In the genomic region with DNA sequence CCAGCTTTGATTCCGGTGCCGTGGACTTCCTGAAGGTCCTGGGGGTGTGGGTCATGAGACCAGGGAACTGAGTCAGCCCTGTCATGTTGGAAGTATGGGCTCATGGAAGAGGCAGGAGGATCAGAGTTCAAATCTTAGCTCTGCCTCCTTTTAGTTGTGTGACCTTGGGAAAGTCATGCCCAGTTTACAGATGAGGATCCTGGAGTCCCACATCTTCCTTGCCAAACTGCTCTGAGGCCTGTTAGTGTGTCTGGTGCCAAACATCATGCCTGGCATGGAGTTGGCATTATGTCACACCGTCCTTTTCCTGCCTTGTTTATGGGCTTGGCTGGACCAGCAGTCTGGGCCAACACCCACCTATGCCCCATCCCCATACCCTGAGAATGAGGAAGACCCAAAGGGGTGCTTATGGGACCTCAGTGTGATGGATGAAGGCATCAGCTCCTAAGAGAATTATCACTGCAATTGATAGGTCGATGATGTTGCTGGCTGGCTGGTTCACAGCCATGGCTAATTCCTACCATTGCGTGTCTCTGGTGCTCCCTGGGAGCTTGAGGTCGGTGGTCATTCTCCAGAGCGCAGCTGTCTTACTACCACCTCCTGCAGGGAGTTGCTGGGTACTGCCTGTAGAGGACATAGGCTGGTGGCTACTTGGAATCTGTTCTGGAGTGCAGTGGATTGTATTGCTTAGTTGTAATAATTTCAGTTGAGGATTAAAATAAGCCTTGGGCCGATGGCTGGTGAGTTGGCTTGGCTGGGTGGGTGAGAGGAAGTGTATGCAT, we compare ENCODE assay signal across 15 cellular contexts.
A peak's percentile ranks its signal among the peaks of the same experiment; 100 is the strongest.
DNase-seq lines count a peak whose midpoint lies in the region; ATAC-seq, FAIRE-seq and TF ChIP-seq lines count a peak whose summit lies in the region.
"Had no signal": no experiment of that assay in that cellular context is flagged by ENCODE, and none has a peak within 500 bp of the region (broad histone marks: within the 10 kb centered on the region; RNA-seq: fewer than 3 reads in every experiment).

No MANE protein-coding gene starts in this region.

- H4K20me1 ChIP-seq in Karpas-422 (ENCODE audit: insufficient read depth, low read depth, low read length), result no peaks in the 10 kb centered on the region
- H4K20me1 ChIP-seq in K562 (replicated peaks; ENCODE audit: control insufficient read depth, insufficient read depth, low read length), result no peaks in the 10 kb centered on the region

- H3K9me3 Mint-ChIP-seq in activated CD8-positive, alpha-beta memory T cell treated with anti-CD3 and anti-CD28 coated beads, Interleukin-2, amount 10 ng/mL, durations not matched to agents 7 days and 5 days (ENCODE audit: low read depth), result no peaks in the 10 kb centered on the region
- H3K9me3 Mint-ChIP-seq: activated B cell treated with CpG ODN at 0.5 μM for 24 hours; CD8-positive, alpha-beta T cell; natural killer cell treated with Interleukin-12 subunit alpha and Interleukin-12 subunit beta and Interleukin-15 and Interleukin-18, amount 100 ng/mL, for 72 hours had no signal

- H3K9ac ChIP-seq in Karpas-422 (ENCODE audit: low read length) (no peak overlapping the region), K562 (ENCODE audit: insufficient read depth in 1 of 2, low read depth in 2 of 2, low read length in 2 of 2) (peak overlapping the region in 1 of 2 experiments; percentile 47; a peak in 3 of 4 replicates)

- no peak overlapping the region for H3K4me2 ChIP-seq in Karpas-422 (ENCODE audit: low read depth, low read length, poor library complexity, severe bottlenecking)
- peak overlapping the region; percentile 71 for H3K4me2 ChIP-seq in K562 (ENCODE audit: insufficient read depth, low read length)

- H3K79me2 ChIP-seq in Karpas-422 (ENCODE audit: low read length) (no peaks in the 10 kb centered on the region), K562 (ENCODE audit: control insufficient read depth, insufficient read depth, low read length) (peaks cover 7% of the 10 kb centered on the region; the same call in 1 of the 3 replicates)

- H2AFZ ChIP-seq in Karpas-422 (ENCODE audit: low read length) (no peak overlapping the region), K562 (ENCODE audit: low read depth, low read length) (peak overlapping the region; percentile 29; the same call in 1 of the 2 replicates)

- H3K27ac ChIP-seq in Karpas-422 (ENCODE audit: low read length) (no peak overlapping the region), K562 (ENCODE audit: extremely low read depth, low read depth, low read length) (peak overlapping the region; percentile 67)
- H3K27ac ChIP-seq: testis had no signal

- TF ChIP-seq CTCF in K562 (IDR thresholded peaks at IDR 0.05 in 2 of 3, conservative IDR thresholded peaks at IDR 0.05 in 1 of 3; ENCODE audit: insufficient read depth in 2 of 3, low read depth in 1 of 3, low read length in 3 of 3), result peak; percentile 86 to 96 (median 92)

- POLR2A ChIA-PET in K562 (lab: Yijun Ruan, JAX), result interaction anchor here (0.5 to 1.9 kb wide), 8 partner anchors 13 to 776 kb away, joined by 3 to 7 read pairs (median 3); no protein-coding TSS in a partner anchor

- H3K9me3 ChIP-seq in Karpas-422 (ENCODE audit: low read length) (no peaks in the 10 kb centered on the region), K562 (replicated peaks; ENCODE audit: control insufficient read depth, insufficient read depth, low read depth, low read length) (no peaks in the 10 kb centered on the region)
- H3K9me3 ChIP-seq: testis had no signal

- CTCF ChIA-PET in K562 (lab: Yijun Ruan, JAX; ENCODE audit: low intra/inter-chr PET ratio), result no interaction called here
- CTCF ChIA-PET in activated CD8-positive, alpha-beta memory T cell treated with anti-CD3 and anti-CD28 coated beads, Interleukin-2, amount 10 ng/mL, durations not matched to agents 7 days and 5 days (lab: Charles Lee), result interaction anchor here (1.3 to 1.6 kb wide), 2 partner anchors 16 to 19 kb away, joined by 3 read pairs; no protein-coding TSS in a partner anchor

- peaks cover 32% of the 10 kb centered on the region for H3K27me3 Mint-ChIP-seq in activated CD8-positive, alpha-beta memory T cell treated with anti-CD3 and anti-CD28 coated beads, Interleukin-2, amount 10 ng/mL, durations not matched to agents 7 days and 5 days

- H3K27me3 ChIP-seq in Karpas-422 (ENCODE audit: low read length) (no peaks in the 10 kb centered on the region), K562 (ENCODE audit: control insufficient read depth in 2 of 2, insufficient read depth in 2 of 2, low read length in 2 of 2) (no peaks in the 10 kb centered on the region)
- H3K27me3 ChIP-seq: testis had no signal

- H3K4me1 ChIP-seq in Karpas-422 (ENCODE audit: low read length) (peaks cover 61% of the 10 kb centered on the region), K562 (replicated peaks in 1 of 2; ENCODE audit: control insufficient read depth in 2 of 2, insufficient read depth in 2 of 2, low read length in 2 of 2) (peaks cover 27 to 39% of the 10 kb centered on the region in 2 experiments; a peak in 4 of 5 replicates)
- H3K4me1 ChIP-seq: testis had no signal

- BruUV-seq in K562 (replicated peaks; lab: Mats Ljungman, UMichigan), result TSS peak; percentile 79

- peak; percentile 61 for DNase-seq in ELF-1 (ENCODE audit: low read depth, low spot score)
- DNase-seq in Karpas-422, result peak; percentile 81
- DNase-seq in K562 (ENCODE audit: extremely low read depth in 1 of 4, low spot score in 3 of 4), result peak; percentile 68 to 79 (median 74)
- peak; percentile 3 for DNase-seq in mucosa of gallbladder (ENCODE audit: low spot score)
- no peak for DNase-seq in activated CD8-positive, alpha-beta memory T cell treated with anti-CD3 and anti-CD28 coated beads, Interleukin-2, amount 10 ng/mL, durations not matched to agents 7 days and 5 days
- no peak for DNase-seq in amniotic stem cell (lab: John Stamatoyannopoulos, UW)
- DNase-seq: activated B cell treated with CpG ODN at 0.5 μM for 24 hours; CD8-positive, alpha-beta T cell; left cardiac atrium; NCI-H187; small intestine; testis had no signal

- TF ChIP-seq POLR2A in K562 (conservative IDR thresholded peaks at IDR 0.05), result no peak

- peak; percentile 64 to 82 for TF ChIP-seq RAD21 in K562 (CRISPR knock-in tag; conservative IDR thresholded peaks at IDR 0.05 in 1 of 2, IDR thresholded peaks at IDR 0.05 in 1 of 2)

- no peak overlapping the region for H3K27ac Mint-ChIP-seq in activated CD8-positive, alpha-beta memory T cell treated with anti-CD3 and anti-CD28 coated beads, Interleukin-2, amount 10 ng/mL, durations not matched to agents 7 days and 5 days
- H3K27ac Mint-ChIP-seq: activated B cell treated with CpG ODN at 0.5 μM for 24 hours; CD8-positive, alpha-beta T cell; natural killer cell treated with Interleukin-12 subunit alpha and Interleukin-12 subunit beta and Interleukin-15 and Interleukin-18, amount 100 ng/mL, for 72 hours had no signal

- no peaks in the 10 kb centered on the region for H3K9me2 ChIP-seq in Karpas-422 (replicated peaks; ENCODE audit: insufficient read depth, low read length)

- FAIRE-seq in K562 (lab: Jason Lieb, UNC), result peak; percentile 92
- FAIRE-seq: small intestine had no signal

- no peak overlapping the region for H3K4me3 Mint-ChIP-seq in activated CD8-positive, alpha-beta memory T cell treated with anti-CD3 and anti-CD28 coated beads, Interleukin-2, amount 10 ng/mL, durations not matched to agents 7 days and 5 days
- H3K4me3 Mint-ChIP-seq: activated B cell treated with CpG ODN at 0.5 μM for 24 hours; CD8-positive, alpha-beta T cell; natural killer cell treated with Interleukin-12 subunit alpha and Interleukin-12 subunit beta and Interleukin-15 and Interleukin-18, amount 100 ng/mL, for 72 hours had no signal

- H3K4me3 ChIP-seq in Karpas-422 (ENCODE audit: low read length) (no peak overlapping the region), K562 (peak overlapping the region; percentile 16; the same call in 1 of the 2 replicates)
- H3K4me3 ChIP-seq: testis had no signal

- no peaks in the 10 kb centered on the region for H3K9me1 ChIP-seq in K562 (ENCODE audit: control insufficient read depth, insufficient read depth, low read length)

- ATAC-seq in K562, result peak; percentile 90
- ATAC-seq in GM18519 (IDR thresholded peaks at IDR 0.05; ENCODE audit: low FRiP score, unreplicated experiment), result no peak
- no peak for ATAC-seq in activated CD8-positive, alpha-beta memory T cell treated with anti-CD3 and anti-CD28 coated beads, Interleukin-2, amount 10 ng/mL, durations not matched to agents 7 days and 5 days
- ATAC-seq in HG03280 (IDR thresholded peaks at IDR 0.05; ENCODE audit: unreplicated experiment), result no peak
- ATAC-seq: CD8-positive, alpha-beta T cell; left cardiac atrium; natural killer cell treated with Interleukin-12 subunit alpha and Interleukin-12 subunit beta and Interleukin-15 and Interleukin-18, amount 100 ng/mL, for 72 hours had no signal

- TF ChIP-seq EP300 in K562 (IDR thresholded peaks at IDR 0.05; ENCODE audit: low read length), result no peak

- WGBS in K562 (ENCODE audit: insufficient coverage, low coverage, missing lambda C conversion rate), result 48% methylated on average over 8 of the region's 8 CpGs

- no peaks in the 10 kb centered on the region for H3K36me3 Mint-ChIP-seq in activated CD8-positive, alpha-beta memory T cell treated with anti-CD3 and anti-CD28 coated beads, Interleukin-2, amount 10 ng/mL, durations not matched to agents 7 days and 5 days
- H3K36me3 Mint-ChIP-seq: CD8-positive, alpha-beta T cell; natural killer cell treated with Interleukin-12 subunit alpha and Interleukin-12 subunit beta and Interleukin-15 and Interleukin-18, amount 100 ng/mL, for 72 hours had no signal

- H3K36me3 ChIP-seq in Karpas-422 (ENCODE audit: insufficient read depth, low read length), result no peaks in the 10 kb centered on the region
- H3K36me3 ChIP-seq in K562 (ENCODE audit: control insufficient read depth, insufficient read depth, low read length), result no peaks in the 10 kb centered on the region

- intact Hi-C loops in K562 (cut with micrococcal nuclease), result loop anchor here (1.0 kb wide), 1 partner anchor 115 kb away; no protein-coding TSS in a partner anchor

- in situ Hi-C loops in K562 (cut with MboI), result no loop called here

- no peaks in the 10 kb centered on the region for H3K4me1 Mint-ChIP-seq in activated CD8-positive, alpha-beta memory T cell treated with anti-CD3 and anti-CD28 coated beads, Interleukin-2, amount 10 ng/mL, durations not matched to agents 7 days and 5 days
- H3K4me1 Mint-ChIP-seq: activated B cell treated with CpG ODN at 0.5 μM for 24 hours had no signal

TF ChIP-seq in K562, 482 proteins besides CTCF, POLR2A, EP300 and RAD21 (continues in another document):
- TF ChIP-seq SMAD4 (CRISPR knock-in tag; conservative IDR thresholded peaks at IDR 0.05) (0 out of 2 replicates have a peak, but pooled peaks have one; percentile 26), RBM25 (IDR thresholded peaks at IDR 0.05; ENCODE audit: low read depth, low read length, severe bottlenecking) (peak; percentile 17), TCF3 (CRISPR knock-in tag; IDR thresholded peaks at IDR 0.05) (peak; percentile 6; the same call in 1 of the 2 replicates), KDM1A (IDR thresholded peaks at IDR 0.05) (peak in 1 of 2 experiments; percentile 52; a peak in 2 of 4 replicates), ESRRA (IDR thresholded peaks at IDR 0.05; ENCODE audit: borderline replicate concordance, low read depth) (peak; percentile 87), RCOR1 (IDR thresholded peaks at IDR 0.05; ENCODE audit: borderline replicate concordance in 1 of 2, low read depth in 2 of 2, low read length in 2 of 2) (peak in 1 of 2 experiments; percentile 15; a peak in 1 of 4 replicates), EZH2 (IDR thresholded peaks at IDR 0.05; ENCODE audit: borderline replicate concordance, low read depth, low read length) (no peak)

Comparison
In these comparisons a context has a peak if more than half of its experiments do, and no peak if none do; other contexts are left out.
1. DNase-seq: peak in ELF-1 (single experiment), Karpas-422 (single experiment), K562 (4 of 4) and mucosa of gallbladder (single experiment); none in activated CD8-positive, alpha-beta memory T cell treated with anti-CD3 and anti-CD28 coated beads, Interleukin-2, amount 10 ng/mL, durations not matched to agents 7 days and 5 days (single experiment) and amniotic stem cell (single experiment).